ENCODE assay signal across 2 cellular contexts in the genomic region with DNA sequence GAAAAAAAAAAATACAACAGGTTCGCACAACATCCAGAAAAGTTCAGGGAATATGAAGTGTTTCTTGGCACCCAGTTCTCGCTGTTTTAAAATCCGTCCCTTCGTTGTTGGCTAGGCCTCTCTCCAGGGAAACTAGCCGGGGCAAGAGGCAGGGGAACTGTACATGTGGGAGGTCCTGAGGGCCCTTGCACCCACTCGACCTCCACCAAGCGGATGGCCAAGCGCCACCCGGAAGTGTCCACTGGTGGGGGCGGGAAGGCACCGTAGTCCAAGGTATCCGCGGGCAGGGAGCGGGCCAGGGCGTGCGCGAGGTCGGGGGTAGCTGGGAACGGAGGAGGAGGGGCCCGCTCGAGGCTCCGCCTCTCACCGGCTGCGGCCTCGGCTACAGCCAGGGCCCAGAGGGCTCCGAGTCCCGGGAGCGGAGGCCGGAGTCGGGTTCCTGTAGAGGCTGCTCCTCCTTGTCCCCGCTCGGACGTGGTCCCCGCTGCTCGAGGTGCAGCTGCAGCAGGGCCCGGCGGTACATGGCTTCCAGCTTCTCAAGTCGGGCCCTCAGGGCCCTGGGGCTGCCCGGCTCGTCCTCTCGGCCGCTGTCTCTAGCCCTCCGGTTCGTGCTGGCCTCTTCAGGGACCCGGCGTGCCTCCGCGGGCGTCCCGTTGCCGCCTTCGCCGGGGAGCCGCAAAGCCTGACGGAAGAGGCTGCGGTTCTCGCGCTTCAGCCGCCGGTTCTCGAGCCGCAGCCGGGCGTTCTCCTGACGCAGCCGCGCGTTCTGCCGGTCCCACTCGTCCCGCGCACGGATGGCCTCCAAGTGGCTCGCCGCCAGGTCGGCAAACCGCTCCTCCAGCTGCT.
A peak's percentile ranks its signal among the peaks of the same experiment; 100 is the strongest.
TF ChIP-seq lines count a peak whose summit lies in the region.

No MANE protein-coding gene starts in this region.

TF ChIP-seq in SK-N-SH, 30 proteins besides CTCF, POLR2A, EP300 and RAD21 (continues in another document):
- peak; percentile 11 for TF ChIP-seq CHD2 (IDR thresholded peaks at IDR 0.05; ENCODE audit: low read length, partially characterized antibody)
- TF ChIP-seq EZH2phosphoT487 (IDR thresholded peaks at IDR 0.05; ENCODE audit: borderline replicate concordance, low read depth): no peak
- peak; percentile 90 for TF ChIP-seq POLR2AphosphoS5 (IDR thresholded peaks at IDR 0.05; ENCODE audit: low read depth, low read length)
- TF ChIP-seq SMC3 (IDR thresholded peaks at IDR 0.05; ENCODE audit: low read depth, low read length): 0 out of 2 replicates have a peak, but pooled peaks have one; percentile 0
- no peak for TF ChIP-seq TEAD4 (IDR thresholded peaks at IDR 0.05; ENCODE audit: borderline replicate concordance, insufficient read depth)
- no peak for TF ChIP-seq TCF12 (IDR thresholded peaks at IDR 0.05)
- TF ChIP-seq NRF1 (IDR thresholded peaks at IDR 0.05; ENCODE audit: low read depth, low read length): peak; percentile 42
- TF ChIP-seq, protein P1, sequence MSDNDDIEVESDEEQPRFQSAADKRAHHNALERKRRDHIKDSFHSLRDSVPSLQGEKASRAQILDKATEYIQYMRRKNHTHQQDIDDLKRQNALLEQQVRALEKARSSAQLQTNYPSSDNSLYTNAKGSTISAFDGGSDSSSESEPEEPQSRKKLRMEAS (IDR thresholded peaks at IDR 0.05; ENCODE audit: low read depth): peak; percentile 85
- TF ChIP-seq ELF1 (IDR thresholded peaks at IDR 0.05): peak; percentile 89
- TF ChIP-seq, protein P2, sequence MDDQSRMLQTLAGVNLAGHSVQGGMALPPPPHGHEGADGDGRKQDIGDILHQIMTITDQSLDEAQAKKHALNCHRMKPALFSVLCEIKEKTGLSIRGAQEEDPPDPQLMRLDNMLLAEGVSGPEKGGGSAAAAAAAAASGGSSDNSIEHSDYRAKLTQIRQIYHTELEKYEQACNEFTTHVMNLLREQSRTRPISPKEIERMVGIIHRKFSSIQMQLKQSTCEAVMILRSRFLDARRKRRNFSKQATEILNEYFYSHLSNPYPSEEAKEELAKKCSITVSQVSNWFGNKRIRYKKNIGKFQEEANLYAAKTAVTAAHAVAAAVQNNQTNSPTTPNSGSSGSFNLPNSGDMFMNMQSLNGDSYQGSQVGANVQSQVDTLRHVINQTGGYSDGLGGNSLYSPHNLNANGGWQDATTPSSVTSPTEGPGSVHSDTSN (IDR thresholded peaks at IDR 0.05): no peak
- TF ChIP-seq, protein P3, sequence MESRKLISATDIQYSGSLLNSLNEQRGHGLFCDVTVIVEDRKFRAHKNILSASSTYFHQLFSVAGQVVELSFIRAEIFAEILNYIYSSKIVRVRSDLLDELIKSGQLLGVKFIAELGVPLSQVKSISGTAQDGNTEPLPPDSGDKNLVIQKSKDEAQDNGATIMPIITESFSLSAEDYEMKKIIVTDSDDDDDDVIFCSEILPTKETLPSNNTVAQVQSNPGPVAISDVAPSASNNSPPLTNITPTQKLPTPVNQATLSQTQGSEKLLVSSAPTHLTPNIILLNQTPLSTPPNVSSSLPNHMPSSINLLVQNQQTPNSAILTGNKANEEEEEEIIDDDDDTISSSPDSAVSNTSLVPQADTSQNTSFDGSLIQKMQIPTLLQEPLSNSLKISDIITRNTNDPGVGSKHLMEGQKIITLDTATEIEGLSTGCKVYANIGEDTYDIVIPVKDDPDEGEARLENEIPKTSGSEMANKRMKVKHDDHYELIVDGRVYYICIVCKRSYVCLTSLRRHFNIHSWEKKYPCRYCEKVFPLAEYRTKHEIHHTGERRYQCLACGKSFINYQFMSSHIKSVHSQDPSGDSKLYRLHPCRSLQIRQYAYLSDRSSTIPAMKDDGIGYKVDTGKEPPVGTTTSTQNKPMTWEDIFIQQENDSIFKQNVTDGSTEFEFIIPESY (IDR thresholded peaks at IDR 0.05; ENCODE audit: borderline replicate concordance, low read depth): no peak
- TF ChIP-seq RFX5 (IDR thresholded peaks at IDR 0.05; ENCODE audit: low read length): no peak
- TF ChIP-seq MEF2A (IDR thresholded peaks at IDR 0.05; ENCODE audit: borderline replicate concordance, low read depth): no peak
- TF ChIP-seq, protein P4, sequence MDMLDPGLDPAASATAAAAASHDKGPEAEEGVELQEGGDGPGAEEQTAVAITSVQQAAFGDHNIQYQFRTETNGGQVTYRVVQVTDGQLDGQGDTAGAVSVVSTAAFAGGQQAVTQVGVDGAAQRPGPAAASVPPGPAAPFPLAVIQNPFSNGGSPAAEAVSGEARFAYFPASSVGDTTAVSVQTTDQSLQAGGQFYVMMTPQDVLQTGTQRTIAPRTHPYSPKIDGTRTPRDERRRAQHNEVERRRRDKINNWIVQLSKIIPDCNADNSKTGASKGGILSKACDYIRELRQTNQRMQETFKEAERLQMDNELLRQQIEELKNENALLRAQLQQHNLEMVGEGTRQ (IDR thresholded peaks at IDR 0.05; ENCODE audit: borderline replicate concordance, low read depth, low read length): no peak
- TF ChIP-seq, protein P5, sequence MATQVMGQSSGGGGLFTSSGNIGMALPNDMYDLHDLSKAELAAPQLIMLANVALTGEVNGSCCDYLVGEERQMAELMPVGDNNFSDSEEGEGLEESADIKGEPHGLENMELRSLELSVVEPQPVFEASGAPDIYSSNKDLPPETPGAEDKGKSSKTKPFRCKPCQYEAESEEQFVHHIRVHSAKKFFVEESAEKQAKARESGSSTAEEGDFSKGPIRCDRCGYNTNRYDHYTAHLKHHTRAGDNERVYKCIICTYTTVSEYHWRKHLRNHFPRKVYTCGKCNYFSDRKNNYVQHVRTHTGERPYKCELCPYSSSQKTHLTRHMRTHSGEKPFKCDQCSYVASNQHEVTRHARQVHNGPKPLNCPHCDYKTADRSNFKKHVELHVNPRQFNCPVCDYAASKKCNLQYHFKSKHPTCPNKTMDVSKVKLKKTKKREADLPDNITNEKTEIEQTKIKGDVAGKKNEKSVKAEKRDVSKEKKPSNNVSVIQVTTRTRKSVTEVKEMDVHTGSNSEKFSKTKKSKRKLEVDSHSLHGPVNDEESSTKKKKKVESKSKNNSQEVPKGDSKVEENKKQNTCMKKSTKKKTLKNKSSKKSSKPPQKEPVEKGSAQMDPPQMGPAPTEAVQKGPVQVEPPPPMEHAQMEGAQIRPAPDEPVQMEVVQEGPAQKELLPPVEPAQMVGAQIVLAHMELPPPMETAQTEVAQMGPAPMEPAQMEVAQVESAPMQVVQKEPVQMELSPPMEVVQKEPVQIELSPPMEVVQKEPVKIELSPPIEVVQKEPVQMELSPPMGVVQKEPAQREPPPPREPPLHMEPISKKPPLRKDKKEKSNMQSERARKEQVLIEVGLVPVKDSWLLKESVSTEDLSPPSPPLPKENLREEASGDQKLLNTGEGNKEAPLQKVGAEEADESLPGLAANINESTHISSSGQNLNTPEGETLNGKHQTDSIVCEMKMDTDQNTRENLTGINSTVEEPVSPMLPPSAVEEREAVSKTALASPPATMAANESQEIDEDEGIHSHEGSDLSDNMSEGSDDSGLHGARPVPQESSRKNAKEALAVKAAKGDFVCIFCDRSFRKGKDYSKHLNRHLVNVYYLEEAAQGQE (IDR thresholded peaks at IDR 0.05; ENCODE audit: low read depth, low read length): no peak
- peak; percentile 69 for TF ChIP-seq GABPA (IDR thresholded peaks at IDR 0.05; ENCODE audit: low read depth)
- no peak for TF ChIP-seq FOSL2 (IDR thresholded peaks at IDR 0.05; ENCODE audit: borderline replicate concordance, low read depth)
- no peak for TF ChIP-seq MXI1 (IDR thresholded peaks at IDR 0.05; ENCODE audit: low read depth, low read length)
- TF ChIP-seq, protein P6, sequence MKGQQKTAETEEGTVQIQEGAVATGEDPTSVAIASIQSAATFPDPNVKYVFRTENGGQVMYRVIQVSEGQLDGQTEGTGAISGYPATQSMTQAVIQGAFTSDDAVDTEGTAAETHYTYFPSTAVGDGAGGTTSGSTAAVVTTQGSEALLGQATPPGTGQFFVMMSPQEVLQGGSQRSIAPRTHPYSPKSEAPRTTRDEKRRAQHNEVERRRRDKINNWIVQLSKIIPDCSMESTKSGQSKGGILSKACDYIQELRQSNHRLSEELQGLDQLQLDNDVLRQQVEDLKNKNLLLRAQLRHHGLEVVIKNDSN (IDR thresholded peaks at IDR 0.05; ENCODE audit: borderline replicate concordance, low read depth): no peak
- TF ChIP-seq SIN3A (IDR thresholded peaks at IDR 0.05; ENCODE audit: borderline replicate concordance, low read depth, low read length): no peak

TF ChIP-seq in H1, 55 proteins besides CTCF, POLR2A, EP300 and RAD21 (continues in another document):
- no peak for TF ChIP-seq SP4 (IDR thresholded peaks at IDR 0.05; ENCODE audit: low read length)
- TF ChIP-seq GTF2F1 (IDR thresholded peaks at IDR 0.05; ENCODE audit: borderline replicate concordance, low read depth, low read length): no peak
- peak; percentile 69 for TF ChIP-seq TAF1 (IDR thresholded peaks at IDR 0.05; ENCODE audit: low read depth, low read length)
- TF ChIP-seq KDM1A (IDR thresholded peaks at IDR 0.05; ENCODE audit: borderline replicate concordance, low read length): no peak
- TF ChIP-seq CBX8 (IDR thresholded peaks at IDR 0.05; ENCODE audit: borderline replicate concordance, low read depth, low read length): no peak
- no peak for TF ChIP-seq SAP30 (IDR thresholded peaks at IDR 0.05; ENCODE audit: insufficient read depth, insufficient replicate concordance, low read length)
- TF ChIP-seq POLR2AphosphoS5 (IDR thresholded peaks at IDR 0.05; ENCODE audit: low read depth, low read length): no peak; the same call in 1 of the 2 replicates
- TF ChIP-seq CHD1 (IDR thresholded peaks at IDR 0.05; ENCODE audit: low read depth, low read length): no peak
- no peak for TF ChIP-seq MAFK (IDR thresholded peaks at IDR 0.05; ENCODE audit: low read depth, low read length)
- TF ChIP-seq SIRT6 (IDR thresholded peaks at IDR 0.05; ENCODE audit: low read length): no peak
- TF ChIP-seq, protein P7, sequence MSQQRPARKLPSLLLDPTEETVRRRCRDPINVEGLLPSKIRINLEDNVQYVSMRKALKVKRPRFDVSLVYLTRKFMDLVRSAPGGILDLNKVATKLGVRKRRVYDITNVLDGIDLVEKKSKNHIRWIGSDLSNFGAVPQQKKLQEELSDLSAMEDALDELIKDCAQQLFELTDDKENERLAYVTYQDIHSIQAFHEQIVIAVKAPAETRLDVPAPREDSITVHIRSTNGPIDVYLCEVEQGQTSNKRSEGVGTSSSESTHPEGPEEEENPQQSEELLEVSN (IDR thresholded peaks at IDR 0.05): peak; percentile 64
- no peak for TF ChIP-seq SP2 (IDR thresholded peaks at IDR 0.05; ENCODE audit: low read length)
- peak; percentile 67 for TF ChIP-seq RNF2 (IDR thresholded peaks at IDR 0.05; ENCODE audit: borderline replicate concordance, low read depth, low read length, missing control alignments, poor library complexity, severe bottlenecking)
- TF ChIP-seq, protein P8, sequence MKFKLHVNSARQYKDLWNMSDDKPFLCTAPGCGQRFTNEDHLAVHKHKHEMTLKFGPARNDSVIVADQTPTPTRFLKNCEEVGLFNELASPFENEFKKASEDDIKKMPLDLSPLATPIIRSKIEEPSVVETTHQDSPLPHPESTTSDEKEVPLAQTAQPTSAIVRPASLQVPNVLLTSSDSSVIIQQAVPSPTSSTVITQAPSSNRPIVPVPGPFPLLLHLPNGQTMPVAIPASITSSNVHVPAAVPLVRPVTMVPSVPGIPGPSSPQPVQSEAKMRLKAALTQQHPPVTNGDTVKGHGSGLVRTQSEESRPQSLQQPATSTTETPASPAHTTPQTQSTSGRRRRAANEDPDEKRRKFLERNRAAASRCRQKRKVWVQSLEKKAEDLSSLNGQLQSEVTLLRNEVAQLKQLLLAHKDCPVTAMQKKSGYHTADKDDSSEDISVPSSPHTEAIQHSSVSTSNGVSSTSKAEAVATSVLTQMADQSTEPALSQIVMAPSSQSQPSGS (IDR thresholded peaks at IDR 0.05; ENCODE audit: low read length): no peak
- TF ChIP-seq KDM4A (IDR thresholded peaks at IDR 0.05; ENCODE audit: low read depth, low read length, severe bottlenecking): peak; percentile 85
- peak; percentile 46 for TF ChIP-seq EZH2 (IDR thresholded peaks at IDR 0.05; ENCODE audit: low read depth, low read length, severe bottlenecking)
- no peak for TF ChIP-seq CREB1 (IDR thresholded peaks at IDR 0.05)
- no peak for TF ChIP-seq SP1 (IDR thresholded peaks at IDR 0.05; ENCODE audit: low read depth, low read length)
- TF ChIP-seq RBBP5 (IDR thresholded peaks at IDR 0.05; ENCODE audit: borderline replicate concordance, low read depth, low read length): 0 out of 2 replicates have a peak, but pooled peaks have one; percentile 48
- TF ChIP-seq, protein P9, sequence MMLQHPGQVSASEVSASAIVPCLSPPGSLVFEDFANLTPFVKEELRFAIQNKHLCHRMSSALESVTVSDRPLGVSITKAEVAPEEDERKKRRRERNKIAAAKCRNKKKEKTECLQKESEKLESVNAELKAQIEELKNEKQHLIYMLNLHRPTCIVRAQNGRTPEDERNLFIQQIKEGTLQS (IDR thresholded peaks at IDR 0.05; ENCODE audit: insufficient read depth, low read depth, low read length): no peak
- TF ChIP-seq TBP (IDR thresholded peaks at IDR 0.05; ENCODE audit: low read depth, low read length): 0 out of 2 replicates have a peak, but pooled peaks have one; percentile 33
- TF ChIP-seq FOSL1 (IDR thresholded peaks at IDR 0.05; ENCODE audit: insufficient read depth, low read depth, low read length): no peak
